ENCODE assay signal across 2 cellular contexts in genomic region chr1:162996261-162996660, GRCh38.
TF ChIP-seq lines count a peak whose summit lies in the region.

No MANE protein-coding gene starts in this region.

TF ChIP-seq in SK-N-SH, 30 proteins besides CTCF, POLR2A, EP300 and RAD21 (continued from another document):
- TF ChIP-seq, protein P1, sequence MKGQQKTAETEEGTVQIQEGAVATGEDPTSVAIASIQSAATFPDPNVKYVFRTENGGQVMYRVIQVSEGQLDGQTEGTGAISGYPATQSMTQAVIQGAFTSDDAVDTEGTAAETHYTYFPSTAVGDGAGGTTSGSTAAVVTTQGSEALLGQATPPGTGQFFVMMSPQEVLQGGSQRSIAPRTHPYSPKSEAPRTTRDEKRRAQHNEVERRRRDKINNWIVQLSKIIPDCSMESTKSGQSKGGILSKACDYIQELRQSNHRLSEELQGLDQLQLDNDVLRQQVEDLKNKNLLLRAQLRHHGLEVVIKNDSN (IDR thresholded peaks at IDR 0.05; ENCODE audit: borderline replicate concordance, low read depth) = no peak
- no peak for TF ChIP-seq ZBTB33 (IDR thresholded peaks at IDR 0.05; ENCODE audit: borderline replicate concordance, low read depth)
- no peak for TF ChIP-seq RCOR1 (IDR thresholded peaks at IDR 0.05; ENCODE audit: low read length)

TF ChIP-seq in SK-N-SH treated with all-trans-retinoic acid at 6 μM for 48 hours, 23 proteins besides CTCF, POLR2A, EP300 and RAD21 (continued from another document):
- no peak for TF ChIP-seq CREB5 (CRISPR knock-in tag; IDR thresholded peaks at IDR 0.05; ENCODE audit: low read depth)
- TF ChIP-seq ESRRG (CRISPR knock-in tag; IDR thresholded peaks at IDR 0.05) = no peak
- no peak for TF ChIP-seq RARB (CRISPR knock-in tag; IDR thresholded peaks at IDR 0.05)
- no peak for TF ChIP-seq ARNTL (CRISPR knock-in tag; IDR thresholded peaks at IDR 0.05; ENCODE audit: borderline replicate concordance, low read depth)
- TF ChIP-seq OSR1 (CRISPR knock-in tag; IDR thresholded peaks at IDR 0.05) = no peak
TF ChIP-seq in SK-N-SH treated with all-trans-retinoic acid at 6 μM for 48 hours: peak in this region for 0.
